ENCODE assay signal across 8 cellular contexts in genomic region chrX:48598645-48599044, GRCh38. TPM values are rescaled to one million over a fixed set of nuclear protein-coding genes. Genes with fewer than 3 reads are reported as not detected.
A peak's percentile ranks its signal among the peaks of the same experiment; 100 is the strongest.
DNase-seq lines count a peak whose midpoint lies in the region; TF ChIP-seq lines count a peak whose summit lies in the region.

No MANE protein-coding gene starts in this region.

- peak overlapping the region; percentile 88 for H3K4me3 ChIP-seq in GM12875 (ENCODE audit: low read depth, low read length)
- H3K4me3 ChIP-seq in WI38 (ENCODE audit: low read depth, low read length): peak overlapping the region; percentile 66
- peak overlapping the region; percentile 70 for H3K4me3 ChIP-seq in fibroblast of villous mesenchyme (ENCODE audit: low read depth, low read length)
- H3K4me3 ChIP-seq in skeletal muscle satellite cell (ENCODE audit: low read length): peak overlapping the region; percentile 84

- H3K9ac ChIP-seq in skeletal muscle satellite cell (ENCODE audit: low read depth, low read length): peak overlapping the region; percentile 98

- TF ChIP-seq CTCF in GM12875 (IDR thresholded peaks at IDR 0.05; ENCODE audit: borderline replicate concordance, insufficient read depth, low read depth, low read length) (no peak), WI38 (IDR thresholded peaks at IDR 0.05; ENCODE audit: low read depth, low read length) (no peak), fibroblast of villous mesenchyme (IDR thresholded peaks at IDR 0.05; ENCODE audit: insufficient read depth, low read depth, low read length) (no peak)

- DNase-seq in fibroblast of villous mesenchyme (ENCODE audit: low read depth) (no peak), NCI-H146 (lab: John Stamatoyannopoulos, UW) (no peak), SIG-M5 treated with dmso at 0.1 percent for 504 hours (lab: John Stamatoyannopoulos, UW; ENCODE audit: unreplicated experiment) (no peak), iPS-NIHi7 (ENCODE audit: extremely low spot score) (no peak), kidney glomerular epithelial cell (lab: John Stamatoyannopoulos, UW) (no peak)

- H3K4me1 ChIP-seq in skeletal muscle satellite cell (ENCODE audit: control insufficient read depth, insufficient read depth, low read length): peaks cover 9% of the 10 kb centered on the region

- no peaks in the 10 kb centered on the region for H3K27me3 ChIP-seq in skeletal muscle satellite cell (ENCODE audit: control insufficient read depth, insufficient read depth, low read length)

- no peaks in the 10 kb centered on the region for H3K9me3 ChIP-seq in skeletal muscle satellite cell (replicated peaks; ENCODE audit: low read length)

- peaks cover 26% of the 10 kb centered on the region for H3K36me3 ChIP-seq in skeletal muscle satellite cell (ENCODE audit: insufficient read depth, low read length)

- H3K4me2 ChIP-seq in skeletal muscle satellite cell (ENCODE audit: low read length): peak overlapping the region; percentile 88

RNA-seq across cellular contexts. Expression of gene WDR13, which starts 1.4 kb away (rescaled TPM):
- total RNA-seq in fibroblast of villous mesenchyme: 58.7 and 87.3 TPM in 2 replicates
- total RNA-seq in skeletal muscle satellite cell (2012; rRNA removed): 91.7 and 94.6 TPM in 2 replicates

RNA-seq across cellular contexts. Expression of gene RBM3, which starts 24.4 kb away (rescaled TPM):
- total RNA-seq in fibroblast of villous mesenchyme: 121 and 348 TPM in 2 replicates
- 416 and 518 TPM in 2 replicates for total RNA-seq in skeletal muscle satellite cell (2012; rRNA removed)

RNA-seq across cellular contexts. Expression of gene TBC1D25, which starts 59.1 kb away (rescaled TPM):
- total RNA-seq in fibroblast of villous mesenchyme: 7.8 and 12.2 TPM in 2 replicates
- 5.8 and 7.6 TPM in 2 replicates for total RNA-seq in skeletal muscle satellite cell (2012; rRNA removed)
